In genomic region chr15:101318810-101319200, GRCh38 we compare ENCODE assay signal across 2 cellular contexts.
A peak's percentile ranks its signal among the peaks of the same experiment; 100 is the strongest.
TF ChIP-seq lines count a peak whose summit lies in the region.

No MANE protein-coding gene starts in this region.

TF ChIP-seq in SK-N-SH, 30 proteins besides CTCF, POLR2A, EP300 and RAD21 (continued from another document):
- TF ChIP-seq REST (IDR thresholded peaks at IDR 0.05; ENCODE audit: low read depth, low read length): peak; percentile 74; the same call in 1 of the 2 replicates
- no peak for TF ChIP-seq USF1 (IDR thresholded peaks at IDR 0.05; ENCODE audit: borderline replicate concordance, low read depth)
- 0 out of 2 replicates have a peak, but pooled peaks have one; percentile 28 for TF ChIP-seq FOXJ3 (CRISPR knock-in tag; IDR thresholded peaks at IDR 0.05)
- TF ChIP-seq NFIC (IDR thresholded peaks at IDR 0.05; ENCODE audit: borderline replicate concordance): no peak
TF ChIP-seq in SK-N-SH: peak in this region for 2.

TF ChIP-seq in SK-N-SH treated with all-trans-retinoic acid at 6 μM for 48 hours, 23 proteins besides CTCF, POLR2A, EP300 and RAD21 (continued from another document):
- TF ChIP-seq TSHZ2 (CRISPR knock-in tag; IDR thresholded peaks at IDR 0.05): no peak
- TF ChIP-seq RARB (CRISPR knock-in tag; IDR thresholded peaks at IDR 0.05): no peak
- TF ChIP-seq ZFP3 (CRISPR knock-in tag; IDR thresholded peaks at IDR 0.05): no peak
- no peak for TF ChIP-seq OSR1 (CRISPR knock-in tag; IDR thresholded peaks at IDR 0.05)
- TF ChIP-seq TCF4 (CRISPR knock-in tag; IDR thresholded peaks at IDR 0.05; ENCODE audit: borderline replicate concordance): no peak
- no peak for TF ChIP-seq CSRNP3 (CRISPR knock-in tag; IDR thresholded peaks at IDR 0.05)
